ENCODE assay signal across 1 cellular context in the genomic region with DNA sequence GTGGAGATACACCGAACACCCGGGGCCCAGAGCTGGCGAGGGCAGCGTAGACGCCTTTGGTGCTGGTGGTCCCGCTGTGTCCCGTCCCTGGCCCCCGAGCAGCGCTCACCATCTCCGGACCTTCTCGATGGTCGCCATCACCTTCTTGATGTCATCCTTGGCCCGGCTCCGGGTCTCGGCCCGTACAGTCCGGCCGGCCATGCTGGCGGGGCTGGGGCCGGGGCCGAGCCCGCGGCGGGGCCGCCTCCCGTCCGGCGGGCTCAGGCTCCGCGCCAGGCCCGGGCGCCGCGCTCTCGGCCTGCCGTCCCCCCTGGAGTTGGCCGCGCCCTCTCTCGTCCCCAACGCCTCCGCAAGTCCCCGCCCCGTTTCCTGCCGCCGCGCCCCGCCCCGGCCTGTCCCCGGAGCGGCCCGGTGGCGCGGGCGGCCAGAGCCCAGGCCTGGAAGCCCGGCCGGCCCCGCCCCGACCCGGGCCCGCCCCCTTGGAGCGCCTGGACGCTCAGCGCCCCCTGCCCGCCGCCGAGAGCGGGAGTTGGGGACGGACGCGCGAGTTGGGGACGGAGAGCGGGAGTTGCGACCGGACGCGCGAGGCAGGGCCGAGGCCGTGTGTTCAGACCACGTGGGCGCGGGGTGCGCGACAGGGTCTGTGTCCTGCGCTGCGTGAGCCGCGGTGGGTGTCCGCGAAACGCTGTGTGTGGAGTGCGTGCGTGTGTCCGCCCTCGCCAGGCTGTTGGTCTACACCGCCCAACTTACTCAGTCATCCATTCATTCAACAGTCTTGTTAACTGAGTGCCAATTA.
TF ChIP-seq lines count a peak whose summit lies in the region.

BCL7C (minus strand) TSS at position 334 of the 796 bp plus-strand sequence; CDS start at position 201, 133 bp downstream.

TF ChIP-seq in K562, 482 proteins besides CTCF, POLR2A, EP300 and RAD21 (continued from another document):
- TF ChIP-seq, protein P1, sequence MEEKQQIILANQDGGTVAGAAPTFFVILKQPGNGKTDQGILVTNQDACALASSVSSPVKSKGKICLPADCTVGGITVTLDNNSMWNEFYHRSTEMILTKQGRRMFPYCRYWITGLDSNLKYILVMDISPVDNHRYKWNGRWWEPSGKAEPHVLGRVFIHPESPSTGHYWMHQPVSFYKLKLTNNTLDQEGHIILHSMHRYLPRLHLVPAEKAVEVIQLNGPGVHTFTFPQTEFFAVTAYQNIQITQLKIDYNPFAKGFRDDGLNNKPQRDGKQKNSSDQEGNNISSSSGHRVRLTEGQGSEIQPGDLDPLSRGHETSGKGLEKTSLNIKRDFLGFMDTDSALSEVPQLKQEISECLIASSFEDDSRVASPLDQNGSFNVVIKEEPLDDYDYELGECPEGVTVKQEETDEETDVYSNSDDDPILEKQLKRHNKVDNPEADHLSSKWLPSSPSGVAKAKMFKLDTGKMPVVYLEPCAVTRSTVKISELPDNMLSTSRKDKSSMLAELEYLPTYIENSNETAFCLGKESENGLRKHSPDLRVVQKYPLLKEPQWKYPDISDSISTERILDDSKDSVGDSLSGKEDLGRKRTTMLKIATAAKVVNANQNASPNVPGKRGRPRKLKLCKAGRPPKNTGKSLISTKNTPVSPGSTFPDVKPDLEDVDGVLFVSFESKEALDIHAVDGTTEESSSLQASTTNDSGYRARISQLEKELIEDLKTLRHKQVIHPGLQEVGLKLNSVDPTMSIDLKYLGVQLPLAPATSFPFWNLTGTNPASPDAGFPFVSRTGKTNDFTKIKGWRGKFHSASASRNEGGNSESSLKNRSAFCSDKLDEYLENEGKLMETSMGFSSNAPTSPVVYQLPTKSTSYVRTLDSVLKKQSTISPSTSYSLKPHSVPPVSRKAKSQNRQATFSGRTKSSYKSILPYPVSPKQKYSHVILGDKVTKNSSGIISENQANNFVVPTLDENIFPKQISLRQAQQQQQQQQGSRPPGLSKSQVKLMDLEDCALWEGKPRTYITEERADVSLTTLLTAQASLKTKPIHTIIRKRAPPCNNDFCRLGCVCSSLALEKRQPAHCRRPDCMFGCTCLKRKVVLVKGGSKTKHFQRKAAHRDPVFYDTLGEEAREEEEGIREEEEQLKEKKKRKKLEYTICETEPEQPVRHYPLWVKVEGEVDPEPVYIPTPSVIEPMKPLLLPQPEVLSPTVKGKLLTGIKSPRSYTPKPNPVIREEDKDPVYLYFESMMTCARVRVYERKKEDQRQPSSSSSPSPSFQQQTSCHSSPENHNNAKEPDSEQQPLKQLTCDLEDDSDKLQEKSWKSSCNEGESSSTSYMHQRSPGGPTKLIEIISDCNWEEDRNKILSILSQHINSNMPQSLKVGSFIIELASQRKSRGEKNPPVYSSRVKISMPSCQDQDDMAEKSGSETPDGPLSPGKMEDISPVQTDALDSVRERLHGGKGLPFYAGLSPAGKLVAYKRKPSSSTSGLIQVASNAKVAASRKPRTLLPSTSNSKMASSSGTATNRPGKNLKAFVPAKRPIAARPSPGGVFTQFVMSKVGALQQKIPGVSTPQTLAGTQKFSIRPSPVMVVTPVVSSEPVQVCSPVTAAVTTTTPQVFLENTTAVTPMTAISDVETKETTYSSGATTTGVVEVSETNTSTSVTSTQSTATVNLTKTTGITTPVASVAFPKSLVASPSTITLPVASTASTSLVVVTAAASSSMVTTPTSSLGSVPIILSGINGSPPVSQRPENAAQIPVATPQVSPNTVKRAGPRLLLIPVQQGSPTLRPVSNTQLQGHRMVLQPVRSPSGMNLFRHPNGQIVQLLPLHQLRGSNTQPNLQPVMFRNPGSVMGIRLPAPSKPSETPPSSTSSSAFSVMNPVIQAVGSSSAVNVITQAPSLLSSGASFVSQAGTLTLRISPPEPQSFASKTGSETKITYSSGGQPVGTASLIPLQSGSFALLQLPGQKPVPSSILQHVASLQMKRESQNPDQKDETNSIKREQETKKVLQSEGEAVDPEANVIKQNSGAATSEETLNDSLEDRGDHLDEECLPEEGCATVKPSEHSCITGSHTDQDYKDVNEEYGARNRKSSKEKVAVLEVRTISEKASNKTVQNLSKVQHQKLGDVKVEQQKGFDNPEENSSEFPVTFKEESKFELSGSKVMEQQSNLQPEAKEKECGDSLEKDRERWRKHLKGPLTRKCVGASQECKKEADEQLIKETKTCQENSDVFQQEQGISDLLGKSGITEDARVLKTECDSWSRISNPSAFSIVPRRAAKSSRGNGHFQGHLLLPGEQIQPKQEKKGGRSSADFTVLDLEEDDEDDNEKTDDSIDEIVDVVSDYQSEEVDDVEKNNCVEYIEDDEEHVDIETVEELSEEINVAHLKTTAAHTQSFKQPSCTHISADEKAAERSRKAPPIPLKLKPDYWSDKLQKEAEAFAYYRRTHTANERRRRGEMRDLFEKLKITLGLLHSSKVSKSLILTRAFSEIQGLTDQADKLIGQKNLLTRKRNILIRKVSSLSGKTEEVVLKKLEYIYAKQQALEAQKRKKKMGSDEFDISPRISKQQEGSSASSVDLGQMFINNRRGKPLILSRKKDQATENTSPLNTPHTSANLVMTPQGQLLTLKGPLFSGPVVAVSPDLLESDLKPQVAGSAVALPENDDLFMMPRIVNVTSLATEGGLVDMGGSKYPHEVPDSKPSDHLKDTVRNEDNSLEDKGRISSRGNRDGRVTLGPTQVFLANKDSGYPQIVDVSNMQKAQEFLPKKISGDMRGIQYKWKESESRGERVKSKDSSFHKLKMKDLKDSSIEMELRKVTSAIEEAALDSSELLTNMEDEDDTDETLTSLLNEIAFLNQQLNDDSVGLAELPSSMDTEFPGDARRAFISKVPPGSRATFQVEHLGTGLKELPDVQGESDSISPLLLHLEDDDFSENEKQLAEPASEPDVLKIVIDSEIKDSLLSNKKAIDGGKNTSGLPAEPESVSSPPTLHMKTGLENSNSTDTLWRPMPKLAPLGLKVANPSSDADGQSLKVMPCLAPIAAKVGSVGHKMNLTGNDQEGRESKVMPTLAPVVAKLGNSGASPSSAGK (IDR thresholded peaks at IDR 0.05), result peak; percentile 100
- TF ChIP-seq HMGN3 (IDR thresholded peaks at IDR 0.05; ENCODE audit: borderline replicate concordance, extremely low read depth, insufficient read length, low read depth, low read length), result peak; percentile 58
- peak; percentile 44 for TF ChIP-seq PHF20 (IDR thresholded peaks at IDR 0.05; ENCODE audit: partially characterized antibody)
- no peak for TF ChIP-seq SRSF7 (optimal IDR thresholded peaks at IDR 0.05; ENCODE audit: low read depth, low read length)
- peak; percentile 98 for TF ChIP-seq MYC (IDR thresholded peaks at IDR 0.05; ENCODE audit: low read depth, low read length)
- TF ChIP-seq MYC (CRISPR knock-in tag; IDR thresholded peaks at IDR 0.05; ENCODE audit: borderline replicate concordance, low read depth), result peak; percentile 95; the same call in 1 of the 2 replicates
- peak; percentile 95 for TF ChIP-seq E2F3 (CRISPR knock-in tag; IDR thresholded peaks at IDR 0.05)
- TF ChIP-seq, protein P2, sequence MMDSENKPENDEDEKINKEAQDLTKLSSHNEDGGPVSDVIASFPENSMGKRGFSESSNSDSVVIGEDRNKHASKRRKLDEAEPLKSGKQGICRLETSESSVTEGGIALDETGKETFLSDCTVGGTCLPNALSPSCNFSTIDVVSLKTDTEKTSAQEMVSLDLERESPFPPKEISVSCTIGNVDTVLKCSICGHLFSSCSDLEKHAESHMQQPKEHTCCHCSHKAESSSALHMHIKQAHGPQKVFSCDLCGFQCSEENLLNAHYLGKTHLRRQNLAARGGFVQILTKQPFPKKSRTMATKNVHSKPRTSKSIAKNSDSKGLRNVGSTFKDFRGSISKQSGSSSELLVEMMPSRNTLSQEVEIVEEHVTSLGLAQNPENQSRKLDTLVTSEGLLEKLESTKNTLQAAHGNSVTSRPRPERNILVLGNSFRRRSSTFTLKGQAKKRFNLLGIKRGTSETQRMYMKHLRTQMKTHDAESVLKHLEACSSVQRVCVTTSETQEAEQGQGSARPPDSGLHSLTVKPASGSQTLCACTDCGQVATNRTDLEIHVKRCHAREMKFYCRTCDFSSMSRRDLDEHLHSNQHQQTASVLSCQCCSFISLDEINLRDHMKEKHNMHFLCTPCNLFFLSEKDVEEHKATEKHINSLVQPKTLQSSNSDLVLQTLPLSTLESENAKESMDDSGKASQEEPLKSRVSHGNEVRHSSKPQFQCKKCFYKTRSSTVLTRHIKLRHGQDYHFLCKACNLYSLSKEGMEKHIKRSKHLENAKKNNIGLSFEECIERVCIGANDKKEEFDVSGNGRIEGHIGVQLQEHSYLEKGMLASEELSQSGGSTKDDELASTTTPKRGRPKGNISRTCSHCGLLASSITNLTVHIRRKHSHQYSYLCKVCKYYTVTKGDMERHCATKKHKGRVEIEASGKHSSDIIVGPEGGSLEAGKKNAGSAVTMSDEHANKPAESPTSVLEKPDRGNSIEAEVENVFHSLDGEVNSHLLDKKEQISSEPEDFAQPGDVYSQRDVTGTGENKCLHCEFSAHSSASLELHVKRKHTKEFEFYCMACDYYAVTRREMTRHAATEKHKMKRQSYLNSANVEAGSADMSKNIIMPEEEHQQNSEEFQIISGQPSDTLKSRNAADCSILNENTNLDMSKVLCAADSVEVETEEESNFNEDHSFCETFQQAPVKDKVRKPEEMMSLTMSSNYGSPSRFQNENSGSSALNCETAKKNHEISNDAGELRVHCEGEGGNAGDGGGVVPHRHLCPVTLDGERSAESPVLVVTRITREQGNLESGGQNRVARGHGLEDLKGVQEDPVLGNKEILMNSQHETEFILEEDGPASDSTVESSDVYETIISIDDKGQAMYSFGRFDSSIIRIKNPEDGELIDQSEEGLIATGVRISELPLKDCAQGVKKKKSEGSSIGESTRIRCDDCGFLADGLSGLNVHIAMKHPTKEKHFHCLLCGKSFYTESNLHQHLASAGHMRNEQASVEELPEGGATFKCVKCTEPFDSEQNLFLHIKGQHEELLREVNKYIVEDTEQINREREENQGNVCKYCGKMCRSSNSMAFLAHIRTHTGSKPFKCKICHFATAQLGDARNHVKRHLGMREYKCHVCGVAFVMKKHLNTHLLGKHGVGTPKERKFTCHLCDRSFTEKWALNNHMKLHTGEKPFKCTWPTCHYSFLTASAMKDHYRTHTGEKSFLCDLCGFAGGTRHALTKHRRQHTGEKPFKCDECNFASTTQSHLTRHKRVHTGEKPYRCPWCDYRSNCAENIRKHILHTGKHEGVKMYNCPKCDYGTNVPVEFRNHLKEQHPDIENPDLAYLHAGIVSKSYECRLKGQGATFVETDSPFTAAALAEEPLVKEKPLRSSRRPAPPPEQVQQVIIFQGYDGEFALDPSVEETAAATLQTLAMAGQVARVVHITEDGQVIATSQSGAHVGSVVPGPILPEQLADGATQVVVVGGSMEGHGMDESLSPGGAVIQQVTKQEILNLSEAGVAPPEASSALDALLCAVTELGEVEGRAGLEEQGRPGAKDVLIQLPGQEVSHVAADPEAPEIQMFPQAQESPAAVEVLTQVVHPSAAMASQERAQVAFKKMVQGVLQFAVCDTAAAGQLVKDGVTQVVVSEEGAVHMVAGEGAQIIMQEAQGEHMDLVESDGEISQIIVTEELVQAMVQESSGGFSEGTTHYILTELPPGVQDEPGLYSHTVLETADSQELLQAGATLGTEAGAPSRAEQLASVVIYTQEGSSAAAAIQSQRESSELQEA (IDR thresholded peaks at IDR 0.05; ENCODE audit: low read depth), result no peak
- TF ChIP-seq TCFL5 (CRISPR knock-in tag; conservative IDR thresholded peaks at IDR 0.05), result no peak
- no peak for TF ChIP-seq SETDB1 (IDR thresholded peaks at IDR 0.05; ENCODE audit: low read length)
